Comparison of ENCODE assay signal across 25 cellular contexts in genomic region chr1:117600325-117600916, GRCh38.
"Had no signal": no experiment of that assay in that cellular context is flagged by ENCODE, and none has a peak within 500 bp of the region (broad histone marks: within the 10 kb centered on the region; RNA-seq: fewer than 3 reads in every experiment).

No MANE protein-coding gene starts in this region.

- H3K9me3 ChIP-seq: esophagus squamous epithelium, ovary, sigmoid colon, stomach, suprapubic skin, tibial nerve had no signal

- H3K4me3 ChIP-seq: esophagus squamous epithelium, ovary, sigmoid colon, stomach, suprapubic skin, tibial nerve had no signal

- H3K36me3 ChIP-seq: brain microvascular endothelial cell, esophagus squamous epithelium, ovary, sigmoid colon, stomach, suprapubic skin, tibial nerve had no signal

- H3K27me3 ChIP-seq: ovary, sigmoid colon, stomach, suprapubic skin had no signal

- DNase-seq: activated CD4-positive, alpha-beta T cell treated with anti-CD3 and anti-CD28 coated beads for 48 hours; activated CD4-positive, alpha-beta T cell treated with anti-CD3 and anti-CD28 coated beads, Interleukin-2, amount 50 U/mL, for 48 hours; activated CD8-positive, alpha-beta memory T cell treated with anti-CD3 and anti-CD28 coated beads for 24 hours; activated gamma-delta T cell treated with Interleukin-2 at 50 U/mL for 16 hours; activated naive CD4-positive, alpha-beta T cell treated with anti-CD3 and anti-CD28 coated beads, Interleukin-2, amount 50 U/mL, for 16 hours; amniotic stem cell; effector CD4-positive, alpha-beta T cell; esophagus squamous epithelium; foreskin melanocyte; midbrain; naive thymus-derived CD4-positive, alpha-beta T cell; ovary; sigmoid colon; stimulated activated CD4-positive, alpha-beta T cell treated with anti-CD3 and anti-CD28 coated beads, Interleukin-15, amount 100 ng/mL, for 24 hours; stimulated activated CD4-positive, alpha-beta T cell treated with anti-CD3 and anti-CD28 coated beads, Interleukin-2, amount 100 ng/mL, for 24 hours; stimulated activated naive B cell treated with anti-CD40 and anti-IgM and Interleukin-4, amounts not matched to agents 10 μg/mL and 1 μg/mL and 100 μg/mL, for 72 hours; stomach had no signal

- FAIRE-seq: astrocyte, TTC549 had no signal

- ATAC-seq: activated CD4-positive, CD25-positive, alpha-beta regulatory T cell treated with anti-CD3 and anti-CD28 coated beads, Interleukin-2, amount 50 U/mL, for 24 hours; activated T-helper 17 cell treated with anti-CD3 and anti-CD28 coated beads, Interleukin-2, amount 50 U/mL, for 72 hours; naive thymus-derived CD4-positive, alpha-beta T cell; stimulated activated naive B cell treated with anti-CD40 and anti-IgM and Interleukin-4, amounts not matched to agents 10 μg/mL and 1 μg/mL and 100 μg/mL, for 72 hours had no signal

- H3K27ac ChIP-seq: brain microvascular endothelial cell, esophagus squamous epithelium, ovary, sigmoid colon, stomach, suprapubic skin, tibial nerve, VCaP had no signal
